ENCODE assay signal across 8 cellular contexts in the genomic region with DNA sequence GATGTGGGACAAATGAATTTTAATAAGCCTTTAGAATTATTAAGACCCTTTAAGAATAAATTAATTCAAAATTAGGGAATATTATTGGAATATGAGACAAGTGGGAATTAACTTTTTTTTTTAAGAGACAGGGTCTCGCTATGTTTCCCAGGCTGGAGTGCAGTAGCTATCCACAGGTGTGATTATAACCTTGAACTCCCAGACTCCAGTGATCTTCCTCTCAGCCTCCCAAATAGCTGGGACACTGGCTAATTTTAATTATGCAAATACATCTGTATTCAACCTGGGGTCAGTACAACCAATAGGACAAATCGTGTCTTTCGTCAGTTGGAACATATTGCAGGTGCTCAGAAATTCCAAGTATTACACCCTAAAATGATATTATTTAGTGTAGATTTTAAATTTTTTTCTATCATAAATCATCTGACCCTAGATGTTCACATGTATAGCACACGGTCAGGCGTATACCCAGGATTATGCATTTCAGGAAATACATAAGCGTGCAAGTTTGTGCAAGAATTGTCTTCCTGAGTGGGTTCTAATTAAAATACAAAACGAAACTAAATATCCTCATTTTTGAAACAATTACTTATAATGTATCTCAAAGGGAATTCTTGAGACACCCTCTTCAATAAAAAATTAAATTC. TPM values are rescaled to one million over a fixed set of nuclear protein-coding genes. Genes with fewer than 3 reads are reported as not detected.
DNase-seq lines count a peak whose midpoint lies in the region; ATAC-seq and TF ChIP-seq lines count a peak whose summit lies in the region.

No MANE protein-coding gene starts in this region.

- CTCF ChIA-PET in activated CD8-positive, alpha-beta memory T cell treated with anti-CD3 and anti-CD28 coated beads, Interleukin-2, amount 10 ng/mL, durations not matched to agents 7 days and 5 days (lab: Charles Lee) = interaction anchor here (0.6 to 4.2 kb wide), 8 partner anchors 9 to 215 kb away, joined by 3 to 34 read pairs (median 6); partner anchors contain the start of gene RP9
- CTCF ChIA-PET in activated CD4-positive, alpha-beta memory T cell treated with anti-CD3 and anti-CD28 coated beads for 36 hours (lab: Charles Lee) = interaction anchor here (1.0 to 4.3 kb wide), 4 partner anchors 47 to 261 kb away, joined by 3 to 34 read pairs (median 3); partner anchors contain the start of gene RP9

- TF ChIP-seq CTCF in thyroid gland (IDR thresholded peaks at IDR 0.05) = no peak

- H3K27ac ChIP-seq in thyroid gland = no peak overlapping the region

- peaks cover 6 to 12% of the 10 kb centered on the region in 2 donors for H3K4me1 ChIP-seq in thyroid gland

- POLR2A ChIA-PET in activated CD4-positive, alpha-beta memory T cell treated with anti-CD3 and anti-CD28 coated beads for 36 hours (lab: Charles Lee) = interaction anchor here (1.0 to 2.9 kb wide), 6 partner anchors 19 to 566 kb away, joined by 3 to 18 read pairs (median 4); partner anchors contain the start of genes AVL9, BBS9, KBTBD2 and RP9

- H3K27me3 ChIP-seq in thyroid gland = no peaks in the 10 kb centered on the region

- peak overlapping the region; percentile 88 for H3K27ac Mint-ChIP-seq in activated CD8-positive, alpha-beta memory T cell treated with anti-CD3 and anti-CD28 coated beads, Interleukin-2, amount 10 ng/mL, durations not matched to agents 7 days and 5 days
- H3K27ac Mint-ChIP-seq in activated CD4-positive, alpha-beta memory T cell treated with anti-CD3 and anti-CD28 coated beads for 36 hours = peak overlapping the region; percentile 82
- H3K27ac Mint-ChIP-seq in immature natural killer cell = peak overlapping the region; percentile 87 to 92 (median 90)

- peaks cover 3% of the 10 kb centered on the region for H3K9me3 Mint-ChIP-seq in activated CD8-positive, alpha-beta memory T cell treated with anti-CD3 and anti-CD28 coated beads, Interleukin-2, amount 10 ng/mL, durations not matched to agents 7 days and 5 days (ENCODE audit: low read depth)
- H3K9me3 Mint-ChIP-seq in activated CD4-positive, alpha-beta memory T cell treated with anti-CD3 and anti-CD28 coated beads for 36 hours = peaks cover 7% of the 10 kb centered on the region
- peaks cover 0 to 6% (median 2%) of the 10 kb centered on the region in 6 donors for H3K9me3 Mint-ChIP-seq in immature natural killer cell

- ATAC-seq in activated CD8-positive, alpha-beta memory T cell treated with anti-CD3 and anti-CD28 coated beads, Interleukin-2, amount 10 ng/mL, durations not matched to agents 7 days and 5 days = no peak
- ATAC-seq in GM21526 (IDR thresholded peaks at IDR 0.05; ENCODE audit: low FRiP score, unreplicated experiment) (no peak), HG03442 (IDR thresholded peaks at IDR 0.05; ENCODE audit: unreplicated experiment) (no peak)

- H3K36me3 Mint-ChIP-seq in activated CD8-positive, alpha-beta memory T cell treated with anti-CD3 and anti-CD28 coated beads, Interleukin-2, amount 10 ng/mL, durations not matched to agents 7 days and 5 days = peaks cover 28% of the 10 kb centered on the region
- peaks cover 14% of the 10 kb centered on the region for H3K36me3 Mint-ChIP-seq in activated CD4-positive, alpha-beta memory T cell treated with anti-CD3 and anti-CD28 coated beads for 36 hours
- H3K36me3 Mint-ChIP-seq in immature natural killer cell = peaks cover 0 to 14% (median 2%) of the 10 kb centered on the region in 3 donors

- no peaks in the 10 kb centered on the region for H3K9me3 ChIP-seq in thyroid gland

- TF ChIP-seq POLR2A in thyroid gland (IDR thresholded peaks at IDR 0.05) = no peak

- peak overlapping the region; percentile 96 for H3K4me3 Mint-ChIP-seq in activated CD8-positive, alpha-beta memory T cell treated with anti-CD3 and anti-CD28 coated beads, Interleukin-2, amount 10 ng/mL, durations not matched to agents 7 days and 5 days
- peak overlapping the region; percentile 90 for H3K4me3 Mint-ChIP-seq in activated CD4-positive, alpha-beta memory T cell treated with anti-CD3 and anti-CD28 coated beads for 36 hours
- peak overlapping the region; percentile 90 to 96 (median 95) for H3K4me3 Mint-ChIP-seq in immature natural killer cell

- no peak for DNase-seq in activated CD8-positive, alpha-beta memory T cell treated with anti-CD3 and anti-CD28 coated beads, Interleukin-2, amount 10 ng/mL, durations not matched to agents 7 days and 5 days
- DNase-seq in activated CD8-positive, alpha-beta memory T cell treated with anti-CD3 and anti-CD28 coated beads, Interleukin-2, amount 50 U/mL, for 4 hours = no peak
- DNase-seq in activated CD4-positive, alpha-beta memory T cell treated with anti-CD3 and anti-CD28 coated beads for 36 hours = no peak
- no peak for DNase-seq in immature natural killer cell
- no peak for DNase-seq in thyroid gland
- no peak for DNase-seq in NCI-H2196 treated with DMSO at 0.1 percent for 48 hours (lab: John Stamatoyannopoulos, UW; ENCODE audit: unreplicated experiment)

- peaks cover 38% of the 10 kb centered on the region for H3K4me1 Mint-ChIP-seq in activated CD8-positive, alpha-beta memory T cell treated with anti-CD3 and anti-CD28 coated beads, Interleukin-2, amount 10 ng/mL, durations not matched to agents 7 days and 5 days
- H3K4me1 Mint-ChIP-seq in activated CD4-positive, alpha-beta memory T cell treated with anti-CD3 and anti-CD28 coated beads for 36 hours (ENCODE audit: low read depth) = peaks cover 35% of the 10 kb centered on the region
- peaks cover 46 to 60% of the 10 kb centered on the region in 2 donors for H3K4me1 Mint-ChIP-seq in immature natural killer cell

- 44 to 51% methylated on average over 7 of the region's 7 CpGs for WGBS in thyroid gland, 2 donors

- peaks cover 7% of the 10 kb centered on the region for H3K27me3 Mint-ChIP-seq in activated CD8-positive, alpha-beta memory T cell treated with anti-CD3 and anti-CD28 coated beads, Interleukin-2, amount 10 ng/mL, durations not matched to agents 7 days and 5 days
- no peaks in the 10 kb centered on the region for H3K27me3 Mint-ChIP-seq in activated CD4-positive, alpha-beta memory T cell treated with anti-CD3 and anti-CD28 coated beads for 36 hours
- H3K27me3 Mint-ChIP-seq in immature natural killer cell (ENCODE audit: low read depth in 3 of 3) = peaks cover 6 to 8% (median 7%) of the 10 kb centered on the region in 3 donors

- peak overlapping the region in 2 of 3 donors; percentile 39 to 60 for H3K4me3 ChIP-seq in thyroid gland (replicated peaks in 1 of 3)

- intact Hi-C loops in activated CD4-positive, alpha-beta memory T cell treated with anti-CD3 and anti-CD28 coated beads for 36 hours (cut with micrococcal nuclease) = no loop called here
- intact Hi-C loops in thyroid gland (cut with DNase I) = loop anchor here (5.0 kb wide), 3 partner anchors 66 to 214 kb away; partner anchors contain the start of gene BBS9

- H3K36me3 ChIP-seq in thyroid gland = no peaks in the 10 kb centered on the region

RNA-seq across cellular contexts. Expression of gene NT5C3A, which starts 1.2 kb away (rescaled TPM):
- 10 to 100 TPM; 52.7 to 81.4 TPM for total RNA-seq in activated CD8-positive, alpha-beta memory T cell treated with anti-CD3 and anti-CD28 coated beads, Interleukin-2, amount 10 ng/mL, durations not matched to agents 7 days and 5 days
- total RNA-seq in activated CD4-positive, alpha-beta memory T cell treated with anti-CD3 and anti-CD28 coated beads for 36 hours = 10 to 100 TPM; 38.5 to 42.8 TPM
- polyA plus RNA-seq in immature natural killer cell = 10 to 100 TPM; 46.1 to 92.9 (median 47.8) TPM
- 10 to 100 TPM; 28.8 to 40.3 (median 30.2) TPM for total RNA-seq in thyroid gland

RNA-seq across cellular contexts. Expression of gene RP9, which starts 47.8 kb away (rescaled TPM):
- total RNA-seq in activated CD8-positive, alpha-beta memory T cell treated with anti-CD3 and anti-CD28 coated beads, Interleukin-2, amount 10 ng/mL, durations not matched to agents 7 days and 5 days = 10 to 100 TPM; 11.3 to 11.5 TPM
- total RNA-seq in activated CD4-positive, alpha-beta memory T cell treated with anti-CD3 and anti-CD28 coated beads for 36 hours = 10 to 100 TPM; 11.6 to 14.0 TPM
- polyA plus RNA-seq in immature natural killer cell = 10 to 100 TPM; 13.7 to 20.1 (median 17.1) TPM
- total RNA-seq in thyroid gland = 10 to 100 TPM in 3 of 4 donors, 1 to 10 TPM in 1; 8.7 to 23.5 (median 12.8) TPM
